Comparison of ENCODE assay signal across 8 cellular contexts in genomic region chr16:11133344-11133921, GRCh38.
DNase-seq lines count a peak whose midpoint lies in the region; ATAC-seq and TF ChIP-seq lines count a peak whose summit lies in the region.

No MANE protein-coding gene starts in this region.

- TF ChIP-seq EP300 in tibial nerve (IDR thresholded peaks at IDR 0.05) = peak in 1 of 2 donors; percentile 67

- H3K4me3 ChIP-seq in tibial nerve = no peak overlapping the region

- DNase-seq in NCI-H2107 treated with DMSO at 0.1 percent for 48 hours (lab: John Stamatoyannopoulos, UW; ENCODE audit: unreplicated experiment) = peak; percentile 36
- no peak for DNase-seq in NCI-H2107 (lab: John Stamatoyannopoulos, UW)
- peak; percentile 60 to 64 for DNase-seq in T47D (ENCODE audit: low read depth in 1 of 2, low spot score in 1 of 2)
- peak; percentile 79 to 87 for DNase-seq in tibial nerve (ENCODE audit: low spot score in 2 of 2)
- no peak for DNase-seq in superior temporal gyrus (ENCODE audit: extremely low spot score)

- peaks cover 0 to 58% (median 16%) of the 10 kb centered on the region in 4 donors for H3K4me1 ChIP-seq in tibial nerve

- H3K27me3 ChIP-seq in layer of hippocampus (ENCODE audit: control insufficient read depth, insufficient read depth, low read length) = no peaks in the 10 kb centered on the region
- no peaks in the 10 kb centered on the region for H3K27me3 ChIP-seq in tibial nerve

- peak overlapping the region; percentile 21 for H3K27ac ChIP-seq in layer of hippocampus (ENCODE audit: low read depth, low read length)
- peak overlapping the region in 2 of 4 donors; percentile 35 to 57 for H3K27ac ChIP-seq in tibial nerve

- WGBS in tibial nerve, 2 donors = 17 to 32% methylated on average over 12 of the region's 12 CpGs

- no peak for TF ChIP-seq POLR2A in tibial nerve (IDR thresholded peaks at IDR 0.05)

- in situ Hi-C loops in T47D (cut with HindIII; ENCODE audit: low pct_unique_long_range_greater_than_20kb, low sequenced_read_pairs) = no loop called here

- H3K9me3 ChIP-seq in tibial nerve = no peaks in the 10 kb centered on the region

- ATAC-seq in GM21717 (IDR thresholded peaks at IDR 0.05; ENCODE audit: unreplicated experiment) (no peak), GM19463 (IDR thresholded peaks at IDR 0.05; ENCODE audit: unreplicated experiment) (no peak)

- no peak for TF ChIP-seq CTCF in tibial nerve (IDR thresholded peaks at IDR 0.05)

- peaks cover 0 to 18% (median 0%) of the 10 kb centered on the region in 3 donors for H3K36me3 ChIP-seq in tibial nerve

Comparison
In these comparisons a context has a peak if more than half of its experiments do, and no peak if none do; other contexts are left out.
1. DNase-seq: peak in NCI-H2107 treated with DMSO at 0.1 percent for 48 hours (single experiment), T47D (2 of 2) and tibial nerve (2 of 2); none in NCI-H2107 (single experiment) and superior temporal gyrus (single experiment).